Comparison of ENCODE assay signal across 6 cellular contexts in genomic region chr14:20454359-20454644, GRCh38. TPM values are rescaled to one million over a fixed set of nuclear protein-coding genes. Genes with fewer than 3 reads are reported as not detected.
A peak's percentile ranks its signal among the peaks of the same experiment; 100 is the strongest.
DNase-seq lines count a peak whose midpoint lies in the region; ATAC-seq and TF ChIP-seq lines count a peak whose summit lies in the region.

No MANE protein-coding gene starts in this region.

- TF ChIP-seq CTCF in Panc1 (IDR thresholded peaks at IDR 0.05): no peak

- H3K36me3 ChIP-seq in Panc1 (ENCODE audit: control insufficient read depth, insufficient read depth, low read length) (peaks cover 18% of the 10 kb centered on the region), thymus (ENCODE audit: control insufficient read depth, insufficient read depth) (peaks cover 48% of the 10 kb centered on the region)

- H3K4me3 ChIP-seq in Panc1 (ENCODE audit: low read depth in 2 of 2, low read length in 2 of 2): peak overlapping the region; percentile 86 to 93
- peak overlapping the region; percentile 76 for H3K4me3 ChIP-seq in thymus (ENCODE audit: low read length)

- WGBS in thymus: under 1% methylated on average over 17 of the region's 17 CpGs

- H3K9me3 ChIP-seq in Panc1 (ENCODE audit: control insufficient read depth, insufficient read depth, low read depth, low read length) (no peaks in the 10 kb centered on the region), thymus (ENCODE audit: control insufficient read depth) (no peaks in the 10 kb centered on the region)

- H3K27ac ChIP-seq in Panc1 (ENCODE audit: low read length) (peak overlapping the region; percentile 97), thymus (ENCODE audit: low read depth) (peak overlapping the region; percentile 96)

- POLR2A ChIA-PET in Panc1 (lab: Charles Lee): no interaction called here

- in situ Hi-C loops in Panc1 (cut with HindIII; ENCODE audit: low pct_unique_long_range_greater_than_20kb, low sequenced_read_pairs): no loop called here

- peak; percentile 59 for DNase-seq in Panc1 (ENCODE audit: low read depth, low spot score)
- peak; percentile 66 for DNase-seq in germinal center (ENCODE audit: low spot score)
- DNase-seq in EL: no peak

- CTCF ChIA-PET in Panc1 (lab: Charles Lee): no interaction called here

- no peaks in the 10 kb centered on the region for H3K27me3 ChIP-seq in Panc1 (ENCODE audit: control insufficient read depth, insufficient read depth, low read length)
- H3K27me3 ChIP-seq in thymus (ENCODE audit: control insufficient read depth, insufficient read depth): no peaks in the 10 kb centered on the region

- intact Hi-C loops in Panc1 (cut with micrococcal nuclease; ENCODE audit: unreplicated experiment): no loop called here

- BruUV-seq in Panc1 (replicated peaks; lab: Mats Ljungman, UMichigan): no TSS peak

- H3K4me1 ChIP-seq in Panc1 (ENCODE audit: control insufficient read depth, insufficient read depth, low read length) (peaks cover 23% of the 10 kb centered on the region), thymus (ENCODE audit: control insufficient read depth, insufficient read depth, low read length) (peaks cover 16% of the 10 kb centered on the region)

- ATAC-seq in GM18868 (IDR thresholded peaks at IDR 0.05; ENCODE audit: unreplicated experiment) (peak; percentile 42), HG03064 (IDR thresholded peaks at IDR 0.05; ENCODE audit: low read depth, unreplicated experiment) (peak; percentile 43), Panc1 (peak; percentile 78)

RNA-seq across cellular contexts. Expression of gene OSGEP, which starts 0.3 kb away (rescaled TPM):
- total RNA-seq in Panc1 (2021; ENCODE audit: unreplicated experiment): 26.6 TPM
- polyA plus RNA-seq in Panc1 (2012; ENCODE audit: insufficient read length): 33.9 TPM
- polyA plus RNA-seq in thymus: 96.8 TPM

RNA-seq across cellular contexts. Expression of gene APEX1, which starts 0.7 kb away (rescaled TPM):
- total RNA-seq in Panc1 (2021; ENCODE audit: unreplicated experiment): 163 TPM
- 146 TPM for polyA plus RNA-seq in Panc1 (2012; ENCODE audit: insufficient read length)
- 128 TPM for polyA plus RNA-seq in thymus

RNA-seq across cellular contexts. Expression of gene PIP4P1, which starts 6.9 kb away (rescaled TPM):
- 34.8 TPM for total RNA-seq in Panc1 (2021; ENCODE audit: unreplicated experiment)
- polyA plus RNA-seq in Panc1 (2012; ENCODE audit: insufficient read length): 25.9 TPM
- polyA plus RNA-seq in thymus: 53.2 TPM

RNA-seq across cellular contexts. Expression of gene PNP, which starts 14.9 kb away (rescaled TPM):
- total RNA-seq in Panc1 (2021; ENCODE audit: unreplicated experiment): 35.1 TPM
- polyA plus RNA-seq in Panc1 (2012; ENCODE audit: insufficient read length): 25.7 TPM
- polyA plus RNA-seq in thymus: 29.8 TPM

RNA-seq across cellular contexts. Expression of gene KLHL33, which starts 18.3 kb away (rescaled TPM):
- total RNA-seq in Panc1 (2021; ENCODE audit: unreplicated experiment): not detected
- not detected for polyA plus RNA-seq in Panc1 (2012; ENCODE audit: insufficient read length)
- 0.64 TPM for polyA plus RNA-seq in thymus
